ENCODE assay signal across 21 cellular contexts in genomic region chr7:152231089-152231488, GRCh38.
"Had no signal": no experiment of that assay in that cellular context is flagged by ENCODE, and none has a peak within 500 bp of the region (broad histone marks: within the 10 kb centered on the region; RNA-seq: fewer than 3 reads in every experiment).

No MANE protein-coding gene starts in this region.

- DNase-seq: Kasumi-1, MM.1S, NCI-H1092 treated with DMSO at 0.1 percent for 48 hours, NCI-H1436 treated with DMSO at 0.1 percent for 48 hours, NCI-H1694, NCI-H187 treated with DMSO at 0.1 percent for 48 hours, NCI-H2029 treated with DMSO at 0.1 percent for 48 hours, NCI-H2171, NCI-H226, NCI-H446, NCI-H510A, NCI-H524 treated with DMSO at 0.1 percent for 48 hours, NCI-H69, NCI-H774, SHP77, SK-N-SH, SW 1271 had no signal

- H3K4me3 ChIP-seq: K562 had no signal

- H3K27me3 Mint-ChIP-seq: IgD-negative memory B cell had no signal

- H3K9me3 Mint-ChIP-seq: IgD-negative memory B cell had no signal

- H3K9me3 ChIP-seq: SK-N-SH had no signal

- H3K36me3 Mint-ChIP-seq: IgD-negative memory B cell had no signal

- H3K9ac ChIP-seq: KMS-11, SK-N-SH had no signal

- H3K27ac ChIP-seq: KMS-11, RWPE1 had no signal

- H3K4me3 Mint-ChIP-seq: IgD-negative memory B cell had no signal
